In genomic region chr7:45923290-45923689, GRCh38 we compare ENCODE assay signal across 9 cellular contexts. TPM values are rescaled to one million over a fixed set of nuclear protein-coding genes. Genes with fewer than 3 reads are reported as not detected.
DNase-seq lines count a peak whose midpoint lies in the region; ATAC-seq and TF ChIP-seq lines count a peak whose summit lies in the region.
"Had no signal": no experiment of that assay in that cellular context is flagged by ENCODE, and none has a peak within 500 bp of the region (broad histone marks: within the 10 kb centered on the region; RNA-seq: fewer than 3 reads in every experiment).

No MANE protein-coding gene starts in this region.

- POLR2A ChIA-PET in CD8-positive, alpha-beta T cell (lab: Charles Lee) = no interaction called here
- POLR2A ChIA-PET in activated CD8-positive, alpha-beta T cell treated with anti-CD3 and anti-CD28 coated beads for 36 hours (lab: Charles Lee) = no interaction called here

- whole genome bisulfite sequencing in thyroid gland, 2 donors = 9 to 11% methylated on average over 9 of the region's 9 CpGs

- TF ChIP-seq CTCF in CD8-positive, alpha-beta T cell (IDR thresholded peaks at IDR 0.05) = peak; percentile 39
- peak; percentile 81 for TF ChIP-seq CTCF in activated CD8-positive, alpha-beta T cell treated with anti-CD3 and anti-CD28 coated beads for 36 hours (IDR thresholded peaks at IDR 0.05)
- peak; percentile 68 to 92 (median 77) for TF ChIP-seq CTCF in thyroid gland (IDR thresholded peaks at IDR 0.05)

- H3K9me3 Mint-ChIP-seq in CD8-positive, alpha-beta T cell = no peaks in the 10 kb centered on the region
- no peaks in the 10 kb centered on the region for H3K9me3 Mint-ChIP-seq in activated CD8-positive, alpha-beta T cell treated with anti-CD3 and anti-CD28 coated beads for 36 hours
- H3K9me3 Mint-ChIP-seq in naive B cell = peaks cover 0 to 2% (median 0%) of the 10 kb centered on the region in 7 donors

- peaks cover 37% of the 10 kb centered on the region for H3K4me1 ChIP-seq in CD8-positive, alpha-beta T cell (ENCODE audit: insufficient read depth, low read length)
- peaks cover 14 to 35% of the 10 kb centered on the region in 2 donors for H3K4me1 ChIP-seq in thyroid gland

- CTCF ChIA-PET in CD8-positive, alpha-beta T cell (lab: Charles Lee) = interaction anchor here (0.5 to 1.4 kb wide), 7 partner anchors 15 to 1924 kb away, joined by 3 read pairs; no protein-coding TSS in a partner anchor
- CTCF ChIA-PET in activated CD8-positive, alpha-beta T cell treated with anti-CD3 and anti-CD28 coated beads for 36 hours (lab: Charles Lee) = interaction anchor here (0.6 to 2.8 kb wide), 17 partner anchors 9 to 1166 kb away, joined by 3 to 21 read pairs (median 3); no protein-coding TSS in a partner anchor

- no peak overlapping the region for H3K27ac ChIP-seq in CD8-positive, alpha-beta T cell (ENCODE audit: low read depth, low read length)
- no peak overlapping the region for H3K27ac ChIP-seq in thyroid gland

- H3K27me3 ChIP-seq in CD8-positive, alpha-beta T cell (ENCODE audit: insufficient read depth, low read length) = peaks cover 5% of the 10 kb centered on the region
- no peaks in the 10 kb centered on the region for H3K27me3 ChIP-seq in thyroid gland

- TF ChIP-seq POLR2A in thyroid gland (IDR thresholded peaks at IDR 0.05) = no peak

- no peak for ATAC-seq in CD8-positive, alpha-beta T cell
- ATAC-seq in activated CD8-positive, alpha-beta T cell treated with anti-CD3 and anti-CD28 coated beads for 36 hours = no peak
- ATAC-seq in naive B cell (ENCODE audit: low read depth in 2 of 2) (no peak), GM21723 (IDR thresholded peaks at IDR 0.05; ENCODE audit: unreplicated experiment) (no peak)

- peak overlapping the region; percentile 43 for H3K4me3 Mint-ChIP-seq in CD8-positive, alpha-beta T cell
- H3K4me3 Mint-ChIP-seq in activated CD8-positive, alpha-beta T cell treated with anti-CD3 and anti-CD28 coated beads for 36 hours = no peak overlapping the region
- peak overlapping the region in 4 of 8 donors; percentile 43 to 67 (median 48) for H3K4me3 Mint-ChIP-seq in naive B cell

- peak in 5 of 7 experiments; percentile 31 to 69 (median 46) for DNase-seq in CD8-positive, alpha-beta T cell
- DNase-seq in H4 (ENCODE audit: low spot score) (peak; percentile 93), NCI-H446 treated with DMSO at 0.1 percent for 48 hours (lab: John Stamatoyannopoulos, UW) (peak; percentile 24), fibroblast of gingiva (ENCODE audit: low read depth) (peak; percentile 64), naive B cell (peak; percentile 26), thyroid gland (peak; percentile 71 to 83)
- peak; percentile 73 for DNase-seq in activated CD8-positive, alpha-beta T cell treated with anti-CD3 and anti-CD28 coated beads for 36 hours

- H3K4me3 ChIP-seq in CD8-positive, alpha-beta T cell (ENCODE audit: low read depth, low read length) = peak overlapping the region; percentile 48
- no peak overlapping the region for H3K4me3 ChIP-seq in thyroid gland (replicated peaks in 1 of 3)

- H3K36me3 Mint-ChIP-seq in CD8-positive, alpha-beta T cell = no peaks in the 10 kb centered on the region
- no peaks in the 10 kb centered on the region for H3K36me3 Mint-ChIP-seq in activated CD8-positive, alpha-beta T cell treated with anti-CD3 and anti-CD28 coated beads for 36 hours (ENCODE audit: low read depth)
- no peaks in the 10 kb centered on the region for H3K36me3 Mint-ChIP-seq in naive B cell

- H3K9me3 ChIP-seq in CD8-positive, alpha-beta T cell (ENCODE audit: low read length) = no peaks in the 10 kb centered on the region
- H3K9me3 ChIP-seq in thyroid gland = no peaks in the 10 kb centered on the region

- H3K4me1 Mint-ChIP-seq in CD8-positive, alpha-beta T cell (ENCODE audit: low read depth) = peaks cover 23% of the 10 kb centered on the region
- peaks cover 23% of the 10 kb centered on the region for H3K4me1 Mint-ChIP-seq in activated CD8-positive, alpha-beta T cell treated with anti-CD3 and anti-CD28 coated beads for 36 hours (ENCODE audit: low read depth)
- peaks cover 13 to 23% (median 20%) of the 10 kb centered on the region in 3 donors for H3K4me1 Mint-ChIP-seq in naive B cell

- intact Hi-C loops in CD8-positive, alpha-beta T cell (cut with DNase I, micrococcal nuclease) = loop anchor here in 1 of 2 experiments (10.0 kb wide), 1 partner anchor 1332 kb away; no protein-coding TSS in a partner anchor
- intact Hi-C loops in activated CD8-positive, alpha-beta T cell treated with anti-CD3 and anti-CD28 coated beads for 36 hours (cut with micrococcal nuclease) = no loop called here
- intact Hi-C loops in thyroid gland (cut with DNase I) = loop anchor here (5.0 kb wide), 2 partner anchors 1164 to 1254 kb away; no protein-coding TSS in a partner anchor

- H3K27ac Mint-ChIP-seq in CD8-positive, alpha-beta T cell = no peak overlapping the region
- no peak overlapping the region for H3K27ac Mint-ChIP-seq in activated CD8-positive, alpha-beta T cell treated with anti-CD3 and anti-CD28 coated beads for 36 hours
- H3K27ac Mint-ChIP-seq in naive B cell = peak overlapping the region in 2 of 6 donors; percentile 8 to 67

- peaks cover 48% of the 10 kb centered on the region for H3K27me3 Mint-ChIP-seq in CD8-positive, alpha-beta T cell (ENCODE audit: low read depth)
- H3K27me3 Mint-ChIP-seq in activated CD8-positive, alpha-beta T cell treated with anti-CD3 and anti-CD28 coated beads for 36 hours = peaks cover 49% of the 10 kb centered on the region
- peaks cover 53 to 68% (median 62%) of the 10 kb centered on the region in 3 donors for H3K27me3 Mint-ChIP-seq in naive B cell

- no peaks in the 10 kb centered on the region for H3K36me3 ChIP-seq in CD8-positive, alpha-beta T cell (ENCODE audit: insufficient read depth, low read length)
- H3K36me3 ChIP-seq in thyroid gland = no peaks in the 10 kb centered on the region

RNA-seq across cellular contexts. Expression of gene IGFBP3, which starts 2.2 kb away (rescaled TPM):
- total RNA-seq in CD8-positive, alpha-beta T cell = 1 to 10 TPM; 3.9 to 4.2 TPM
- total RNA-seq in H4 (2014; rRNA removed; shearing (Covaris generic)) = 1,960 and 2,130 TPM in 2 replicates
- under 1 TPM in 1 of 2 experiments, not detected in 1; 0.25 TPM for total RNA-seq in activated CD8-positive, alpha-beta T cell treated with anti-CD3 and anti-CD28 coated beads for 36 hours
- not detected for polyA plus RNA-seq in naive B cell (ENCODE audit: low read depth in 6 of 6)
- total RNA-seq in thyroid gland = 10 to 100 TPM; 37.9 to 95.1 (median 58.7) TPM

RNA-seq across cellular contexts. Expression of gene IGFBP1, which starts 35.0 kb away (rescaled TPM):
- not detected for total RNA-seq in CD8-positive, alpha-beta T cell
- total RNA-seq in H4 (2014; rRNA removed; shearing (Covaris generic)) = not detected in 2 replicates
- not detected for total RNA-seq in activated CD8-positive, alpha-beta T cell treated with anti-CD3 and anti-CD28 coated beads for 36 hours
- not detected for polyA plus RNA-seq in naive B cell (ENCODE audit: low read depth in 6 of 6)
- not detected for total RNA-seq in thyroid gland
- total RNA-seq: T-helper 1 cell treated with Interleukin-12 subunit alpha and Interleukin-12 subunit beta and Interleukin-4 antibody, amounts not matched to agents 30 ng/mL and 1 ng/mL, for 36 hours had no signal

RNA-seq across cellular contexts. Expression of gene CCDC201, which starts 50.4 kb away (rescaled TPM):
- not detected for total RNA-seq in CD8-positive, alpha-beta T cell
- total RNA-seq in H4 (2014; rRNA removed; shearing (Covaris generic)) = 0.08 and 0.10 TPM in 2 replicates
- not detected for total RNA-seq in activated CD8-positive, alpha-beta T cell treated with anti-CD3 and anti-CD28 coated beads for 36 hours
- not detected for polyA plus RNA-seq in naive B cell (ENCODE audit: low read depth in 6 of 6)
- total RNA-seq in thyroid gland = not detected
- total RNA-seq: T-helper 1 cell treated with Interleukin-12 subunit alpha and Interleukin-12 subunit beta and Interleukin-4 antibody, amounts not matched to agents 30 ng/mL and 1 ng/mL, for 36 hours had no signal

Comparison
In these comparisons a context has a peak if more than half of its experiments do, and no peak if none do; other contexts are left out.
1. DNase-seq: peak in every context shown above with its lines; median percentile 93 in H4; 77 in thyroid gland; 73 in activated CD8-positive, alpha-beta T cell treated with anti-CD3 and anti-CD28 coated beads for 36 hours; 64 in fibroblast of gingiva; 46 in CD8-positive, alpha-beta T cell; 26 in naive B cell; 24 in NCI-H446 treated with DMSO at 0.1 percent for 48 hours.
2. RNA of gene IGFBP3, which starts 2.2 kb away (total RNA-seq): 1,960 to 2,130 TPM in H4; 37.9 to 95.1 TPM in thyroid gland, 3.9 to 4.2 TPM in CD8-positive, alpha-beta T cell and 0.25 TPM in activated CD8-positive, alpha-beta T cell treated with anti-CD3 and anti-CD28 coated beads for 36 hours; every median in the first group is over 10 times any median in the second.
3. Peak in every context shown above with its lines, with median percentiles within 50 percentile points of each other: CTCF ChIP-seq.